ENCODE assay signal across 8 cellular contexts in the genomic region with DNA sequence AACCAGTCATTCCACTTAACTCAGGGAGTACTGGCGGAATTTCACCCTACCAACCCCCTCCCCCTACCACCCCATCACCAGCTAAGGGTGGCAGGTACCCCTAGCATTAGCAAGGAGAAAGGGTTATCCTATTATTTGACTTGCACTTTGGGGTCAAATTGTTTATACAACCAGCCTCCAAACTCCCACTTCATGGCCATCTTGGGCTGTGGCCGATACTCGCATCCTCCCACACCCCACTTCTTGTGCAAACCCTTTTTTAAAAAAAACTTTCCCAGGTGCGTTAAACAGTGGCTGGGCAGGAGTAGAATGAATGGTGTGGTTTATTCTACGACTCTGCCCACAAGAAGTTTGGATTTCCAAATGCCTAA. TPM values are rescaled to one million over a fixed set of nuclear protein-coding genes. Genes with fewer than 3 reads are reported as not detected.
DNase-seq lines count a peak whose midpoint lies in the region; ATAC-seq and TF ChIP-seq lines count a peak whose summit lies in the region.

No MANE protein-coding gene starts in this region.

- peak overlapping the region; percentile 95 for H3K27ac Mint-ChIP-seq in central memory CD8-positive, alpha-beta T cell (ENCODE audit: low read depth)
- H3K27ac Mint-ChIP-seq in natural killer cell: peak overlapping the region; percentile 95 to 96

- H3K27me3 ChIP-seq in BLaER1 treated with 17β-estradiol and CSF1 and Interleukin-3, amounts not matched to agents 10 nM and 100 nM: no peaks in the 10 kb centered on the region
- no peaks in the 10 kb centered on the region for H3K27me3 ChIP-seq in HUES48 (ENCODE audit: control insufficient read depth, insufficient read depth, low read length)

- ATAC-seq in central memory CD8-positive, alpha-beta T cell (replicated peaks; ENCODE audit: extremely low read depth, poor library complexity, severe bottlenecking): no peak
- ATAC-seq in natural killer cell: no peak
- ATAC-seq in HG02759 (IDR thresholded peaks at IDR 0.05; ENCODE audit: unreplicated experiment): no peak
- ATAC-seq in GM18909 (IDR thresholded peaks at IDR 0.05; ENCODE audit: poor library complexity, unreplicated experiment): no peak

- H3K36me3 Mint-ChIP-seq in central memory CD8-positive, alpha-beta T cell (ENCODE audit: insufficient read depth): peaks cover 27% of the 10 kb centered on the region
- no peaks in the 10 kb centered on the region for H3K36me3 Mint-ChIP-seq in natural killer cell

- no peaks in the 10 kb centered on the region for H3K9me3 Mint-ChIP-seq in central memory CD8-positive, alpha-beta T cell
- no peaks in the 10 kb centered on the region for H3K9me3 Mint-ChIP-seq in natural killer cell

- peaks cover 35% of the 10 kb centered on the region for H3K4me1 Mint-ChIP-seq in central memory CD8-positive, alpha-beta T cell
- H3K4me1 Mint-ChIP-seq in natural killer cell: peaks cover 37% of the 10 kb centered on the region in 2 donors

- DNase-seq in central memory CD8-positive, alpha-beta T cell (ENCODE audit: low spot score in 2 of 2): no peak
- DNase-seq in natural killer cell (no peak), DMS79 (lab: John Stamatoyannopoulos, UW) (no peak), HuH-7 (ENCODE audit: low spot score) (no peak)

- intact Hi-C loops in natural killer cell (cut with micrococcal nuclease): loop anchor here (1.0 kb wide), 3 partner anchors 10 to 26 kb away; partner anchors contain the start of genes HDGF, ISG20L2, METTL25B and PRCC

- peaks cover 0 to 36% (median 30%) of the 10 kb centered on the region in 11 experiments; a peak in 18 of 22 replicates for H4K20me1 ChIP-seq in BLaER1 treated with 17β-estradiol and CSF1 and Interleukin-3, amounts not matched to agents 10 nM and 100 nM

- no peaks in the 10 kb centered on the region for H3K9me3 ChIP-seq in BLaER1 treated with 17β-estradiol and CSF1 and Interleukin-3, amounts not matched to agents 10 nM and 100 nM (replicated peaks in 1 of 11)
- no peaks in the 10 kb centered on the region for H3K9me3 ChIP-seq in HUES48 (ENCODE audit: control insufficient read depth, insufficient read depth, low read length)

- peak overlapping the region in 9 of 11 experiments; percentile 34 to 90 (median 51); a peak in 12 of 22 replicates for H3K9ac ChIP-seq in BLaER1 treated with 17β-estradiol and CSF1 and Interleukin-3, amounts not matched to agents 10 nM and 100 nM
- H3K9ac ChIP-seq in HUES48 (ENCODE audit: low read depth, low read length): peak overlapping the region; percentile 19; the same call in 1 of the 2 replicates

- H3K27ac ChIP-seq in BLaER1 treated with 17β-estradiol and CSF1 and Interleukin-3, amounts not matched to agents 10 nM and 100 nM: peak overlapping the region; percentile 61 to 88 (median 78)
- H3K27ac ChIP-seq in HUES48 (ENCODE audit: low read depth, low read length): peak overlapping the region; percentile 88

- H3K27me3 Mint-ChIP-seq in central memory CD8-positive, alpha-beta T cell: no peaks in the 10 kb centered on the region
- no peaks in the 10 kb centered on the region for H3K27me3 Mint-ChIP-seq in natural killer cell (ENCODE audit: low read depth in 2 of 2)

- H3K4me2 ChIP-seq in BLaER1 treated with 17β-estradiol and CSF1 and Interleukin-3, amounts not matched to agents 10 nM and 100 nM: peak overlapping the region; percentile 54 to 84 (median 68)

- H3K4me3 ChIP-seq in BLaER1 treated with 17β-estradiol and CSF1 and Interleukin-3, amounts not matched to agents 10 nM and 100 nM: peak overlapping the region in 8 of 10 experiments; percentile 13 to 83 (median 42); a peak in 6 of 20 replicates
- H3K4me3 ChIP-seq in HUES48 (ENCODE audit: low read depth, low read length): peak overlapping the region; percentile 32; the same call in 1 of the 2 replicates

- H3K4me1 ChIP-seq in BLaER1 treated with 17β-estradiol and CSF1 and Interleukin-3, amounts not matched to agents 10 nM and 100 nM: peaks cover 41 to 66% (median 56%) of the 10 kb centered on the region in 10 experiments
- peaks cover 20% of the 10 kb centered on the region for H3K4me1 ChIP-seq in HUES48 (ENCODE audit: control insufficient read depth, insufficient read depth, low read length)

- no peak for TF ChIP-seq CTCF in natural killer cell (IDR thresholded peaks at IDR 0.05)

- peak overlapping the region; percentile 95 for H3K4me3 Mint-ChIP-seq in central memory CD8-positive, alpha-beta T cell
- H3K4me3 Mint-ChIP-seq in natural killer cell: no peak overlapping the region

- peaks cover 55 to 80% (median 71%) of the 10 kb centered on the region in 11 experiments for H3K36me3 ChIP-seq in BLaER1 treated with 17β-estradiol and CSF1 and Interleukin-3, amounts not matched to agents 10 nM and 100 nM
- peaks cover 46% of the 10 kb centered on the region for H3K36me3 ChIP-seq in HUES48 (ENCODE audit: control insufficient read depth, insufficient read depth, low read length)

RNA-seq across cellular contexts. Expression of gene MRPL24, which starts 0.7 kb away (rescaled TPM):
- total RNA-seq in natural killer cell: 10 to 100 TPM; 15.9 to 19.7 (median 18.7) TPM

RNA-seq across cellular contexts. Expression of gene HDGF, which starts 9.9 kb away (rescaled TPM):
- 100 to 1,000 TPM in 1 of 3 donors, 10 to 100 TPM in 2; 95.3 to 110 (median 96.6) TPM for total RNA-seq in natural killer cell

RNA-seq across cellular contexts. Expression of gene ISG20L2, which starts 13.0 kb away (rescaled TPM):
- total RNA-seq in natural killer cell: 10 to 100 TPM; 60.3 to 71.9 (median 68.7) TPM

RNA-seq across cellular contexts. Expression of gene METTL25B, which starts 13.3 kb away (rescaled TPM):
- 10 to 100 TPM; 23.5 to 25.3 (median 23.8) TPM for total RNA-seq in natural killer cell

RNA-seq across cellular contexts. Expression of gene PRCC, which starts 25.7 kb away (rescaled TPM):
- 10 to 100 TPM; 66.5 to 92.4 (median 69.1) TPM for total RNA-seq in natural killer cell
